16 cellular contexts compared by ENCODE assay signal in the genomic region with DNA sequence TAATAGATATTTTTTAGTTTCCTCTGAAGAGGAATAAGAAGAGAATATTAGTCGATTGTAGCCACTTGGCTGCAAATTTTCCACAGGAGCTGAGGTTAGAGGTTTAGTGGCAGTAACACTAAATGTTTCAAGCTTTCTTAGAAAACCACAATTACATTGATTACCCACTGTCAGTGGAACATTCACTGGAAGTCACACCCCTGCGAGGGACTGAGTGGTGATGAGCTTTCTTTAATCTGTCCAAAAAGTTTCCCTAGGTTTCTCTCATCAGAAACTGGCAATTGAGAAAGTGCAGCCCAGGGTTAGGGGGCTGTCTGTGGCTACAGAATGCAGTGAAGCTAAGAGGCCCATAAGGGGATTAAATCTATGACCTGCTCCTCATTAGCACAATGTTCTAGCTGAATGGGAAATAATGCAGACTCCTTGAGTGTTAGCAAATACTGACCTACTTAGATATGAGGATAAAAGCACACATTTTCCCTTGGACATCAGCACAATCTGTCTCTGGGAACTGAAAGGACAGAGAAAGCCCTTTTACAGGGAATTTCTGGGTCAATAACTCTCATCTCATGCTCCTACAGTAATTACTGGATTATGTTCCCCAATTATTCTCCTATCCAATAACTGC.
DNase-seq lines count a peak whose midpoint lies in the region; ATAC-seq, FAIRE-seq and TF ChIP-seq lines count a peak whose summit lies in the region.
"Had no signal": no experiment of that assay in that cellular context is flagged by ENCODE, and none has a peak within 500 bp of the region (broad histone marks: within the 10 kb centered on the region; RNA-seq: fewer than 3 reads in every experiment).

No MANE protein-coding gene starts in this region.

- H3K36me3 Mint-ChIP-seq in activated naive CD4-positive, alpha-beta T cell treated with anti-CD3 and anti-CD28 coated beads, Interleukin-2, amount 50 U/mL, for 72 hours: peaks cover 12 to 23% of the 10 kb centered on the region in 2 donors
- H3K36me3 Mint-ChIP-seq in activated naive CD4-positive, alpha-beta T cell treated with anti-CD3 and anti-CD28 coated beads for 36 hours (ENCODE audit: low read depth): no peaks in the 10 kb centered on the region
- no peaks in the 10 kb centered on the region for H3K36me3 Mint-ChIP-seq in T-helper 2 cell treated with Interferon-gamma antibody and Interleukin-4, amounts not matched to agents 5 μg/mL and 100 μg/mL, for 36 hours (ENCODE audit: low read depth)
- no peaks in the 10 kb centered on the region for H3K36me3 Mint-ChIP-seq in stimulated activated effector memory CD8-positive, alpha-beta T cell treated with anti-CD3 and anti-CD28 coated beads, Interleukin-12 subunit alpha, Interleukin-12 subunit beta, amount 100 ng/mL, for 72 hours
- H3K36me3 Mint-ChIP-seq: brain had no signal

- peak; percentile 58 to 87 for ATAC-seq in activated naive CD4-positive, alpha-beta T cell treated with anti-CD3 and anti-CD28 coated beads, Interleukin-2, amount 50 U/mL, for 72 hours
- peak; percentile 79 for ATAC-seq in stimulated activated effector memory CD8-positive, alpha-beta T cell treated with anti-CD3 and anti-CD28 coated beads, Interleukin-12 subunit alpha, Interleukin-12 subunit beta, amount 100 ng/mL, for 72 hours
- ATAC-seq: left lung had no signal

- no peak overlapping the region for H3K4me3 ChIP-seq in adipocyte (ENCODE audit: low read length)
- H3K4me3 ChIP-seq: left lung had no signal

- no peaks in the 10 kb centered on the region for H3K36me3 ChIP-seq in adipocyte (ENCODE audit: control insufficient read depth, insufficient read depth, low read length, severe bottlenecking)
- H3K36me3 ChIP-seq: left lung had no signal

- no peak for DNase-seq in activated naive CD4-positive, alpha-beta T cell treated with anti-CD3 and anti-CD28 coated beads, Interleukin-2, amount 50 U/mL, for 72 hours (ENCODE audit: low spot score in 2 of 2)
- DNase-seq in activated naive CD4-positive, alpha-beta T cell treated with anti-CD3 and anti-CD28 coated beads for 36 hours: no peak
- DNase-seq in T-helper 2 cell treated with Interferon-gamma antibody and Interleukin-4, amounts not matched to agents 5 μg/mL and 100 μg/mL, for 36 hours (ENCODE audit: low spot score): peak; percentile 29
- DNase-seq in adipocyte (ENCODE audit: low read depth) (peak; percentile 21), NCI-H748 (lab: John Stamatoyannopoulos, UW; ENCODE audit: unreplicated experiment) (no peak), mucosa of gallbladder (ENCODE audit: low spot score) (no peak), GM12892 (ENCODE audit: insufficient read length) (no peak)
- DNase-seq in stimulated activated effector memory CD8-positive, alpha-beta T cell treated with anti-CD3 and anti-CD28 coated beads, Interleukin-12 subunit alpha, Interleukin-12 subunit beta, amount 100 ng/mL, for 72 hours (ENCODE audit: low spot score in 2 of 2): no peak
- DNase-seq: cortex of kidney, left lung, NCI-H1930, NCI-H526 treated with DMSO at 0.1 percent for 48 hours, small intestine, SW 1271 had no signal

- TF ChIP-seq POLR2A in GM12892 (IDR thresholded peaks at IDR 0.05; ENCODE audit: low read depth, low read length): no peak

- no peaks in the 10 kb centered on the region for H3K9me3 ChIP-seq in adipocyte (ENCODE audit: control insufficient read depth, low read length)
- H3K9me3 ChIP-seq: left lung had no signal

- intact Hi-C loops in activated naive CD4-positive, alpha-beta T cell treated with anti-CD3 and anti-CD28 coated beads for 36 hours (cut with micrococcal nuclease): no loop called here

- peaks cover 6 to 22% of the 10 kb centered on the region in 2 donors for H3K9me3 Mint-ChIP-seq in activated naive CD4-positive, alpha-beta T cell treated with anti-CD3 and anti-CD28 coated beads, Interleukin-2, amount 50 U/mL, for 72 hours
- H3K9me3 Mint-ChIP-seq in activated naive CD4-positive, alpha-beta T cell treated with anti-CD3 and anti-CD28 coated beads for 36 hours: no peaks in the 10 kb centered on the region
- H3K9me3 Mint-ChIP-seq in T-helper 2 cell treated with Interferon-gamma antibody and Interleukin-4, amounts not matched to agents 5 μg/mL and 100 μg/mL, for 36 hours: no peaks in the 10 kb centered on the region
- no peaks in the 10 kb centered on the region for H3K9me3 Mint-ChIP-seq in stimulated activated effector memory CD8-positive, alpha-beta T cell treated with anti-CD3 and anti-CD28 coated beads, Interleukin-12 subunit alpha, Interleukin-12 subunit beta, amount 100 ng/mL, for 72 hours
- H3K9me3 Mint-ChIP-seq: brain had no signal

- CTCF ChIA-PET in activated naive CD4-positive, alpha-beta T cell treated with anti-CD3 and anti-CD28 coated beads for 36 hours (lab: Charles Lee): interaction anchor here (0.9 kb wide), 1 partner anchor 447 kb away, joined by 3 read pairs; no protein-coding TSS in a partner anchor

- H3K4me1 ChIP-seq in adipocyte (ENCODE audit: control insufficient read depth, insufficient read depth, low read length): peaks cover 19% of the 10 kb centered on the region
- H3K4me1 ChIP-seq: left lung had no signal

- H3K9ac ChIP-seq in adipocyte (ENCODE audit: low read length): no peak overlapping the region

- no peak overlapping the region for H3K27ac Mint-ChIP-seq in activated naive CD4-positive, alpha-beta T cell treated with anti-CD3 and anti-CD28 coated beads, Interleukin-2, amount 50 U/mL, for 72 hours
- H3K27ac Mint-ChIP-seq in activated naive CD4-positive, alpha-beta T cell treated with anti-CD3 and anti-CD28 coated beads for 36 hours: no peak overlapping the region
- H3K27ac Mint-ChIP-seq in T-helper 2 cell treated with Interferon-gamma antibody and Interleukin-4, amounts not matched to agents 5 μg/mL and 100 μg/mL, for 36 hours: no peak overlapping the region
- H3K27ac Mint-ChIP-seq in stimulated activated effector memory CD8-positive, alpha-beta T cell treated with anti-CD3 and anti-CD28 coated beads, Interleukin-12 subunit alpha, Interleukin-12 subunit beta, amount 100 ng/mL, for 72 hours: no peak overlapping the region
- H3K27ac Mint-ChIP-seq: brain had no signal

- no peaks in the 10 kb centered on the region for H3K27me3 Mint-ChIP-seq in activated naive CD4-positive, alpha-beta T cell treated with anti-CD3 and anti-CD28 coated beads for 36 hours (ENCODE audit: low read depth)
- no peaks in the 10 kb centered on the region for H3K27me3 Mint-ChIP-seq in T-helper 2 cell treated with Interferon-gamma antibody and Interleukin-4, amounts not matched to agents 5 μg/mL and 100 μg/mL, for 36 hours (ENCODE audit: low read depth)

- H3K27me3 ChIP-seq in adipocyte (replicated peaks; ENCODE audit: control insufficient read depth, insufficient read depth, low read length): no peaks in the 10 kb centered on the region
- H3K27me3 ChIP-seq: left lung had no signal

- no peak overlapping the region for H3K4me3 Mint-ChIP-seq in activated naive CD4-positive, alpha-beta T cell treated with anti-CD3 and anti-CD28 coated beads for 36 hours
- H3K4me3 Mint-ChIP-seq in T-helper 2 cell treated with Interferon-gamma antibody and Interleukin-4, amounts not matched to agents 5 μg/mL and 100 μg/mL, for 36 hours: no peak overlapping the region
- no peak overlapping the region for H3K4me3 Mint-ChIP-seq in stimulated activated effector memory CD8-positive, alpha-beta T cell treated with anti-CD3 and anti-CD28 coated beads, Interleukin-12 subunit alpha, Interleukin-12 subunit beta, amount 100 ng/mL, for 72 hours
- H3K4me3 Mint-ChIP-seq: brain had no signal

- FAIRE-seq in GM12892 (lab: Jason Lieb, UNC): no peak
- FAIRE-seq: frontal cortex, small intestine had no signal

- peaks cover 15% of the 10 kb centered on the region for H3K4me1 Mint-ChIP-seq in activated naive CD4-positive, alpha-beta T cell treated with anti-CD3 and anti-CD28 coated beads for 36 hours (ENCODE audit: low read depth)
- H3K4me1 Mint-ChIP-seq in T-helper 2 cell treated with Interferon-gamma antibody and Interleukin-4, amounts not matched to agents 5 μg/mL and 100 μg/mL, for 36 hours (ENCODE audit: low read depth): peaks cover 6% of the 10 kb centered on the region
- H3K4me1 Mint-ChIP-seq in stimulated activated effector memory CD8-positive, alpha-beta T cell treated with anti-CD3 and anti-CD28 coated beads, Interleukin-12 subunit alpha, Interleukin-12 subunit beta, amount 100 ng/mL, for 72 hours: peaks cover 9% of the 10 kb centered on the region

Comparison
In these comparisons a context has a peak if more than half of its experiments do, and no peak if none do; other contexts are left out.
1. DNase-seq: peak in T-helper 2 cell treated with Interferon-gamma antibody and Interleukin-4, amounts not matched to agents 5 μg/mL and 100 μg/mL, for 36 hours (single experiment) and adipocyte (single experiment); none in activated naive CD4-positive, alpha-beta T cell treated with anti-CD3 and anti-CD28 coated beads, Interleukin-2, amount 50 U/mL, for 72 hours (0 of 2), activated naive CD4-positive, alpha-beta T cell treated with anti-CD3 and anti-CD28 coated beads for 36 hours (single experiment), stimulated activated effector memory CD8-positive, alpha-beta T cell treated with anti-CD3 and anti-CD28 coated beads, Interleukin-12 subunit alpha, Interleukin-12 subunit beta, amount 100 ng/mL, for 72 hours (0 of 2), NCI-H748 (single experiment), mucosa of gallbladder (single experiment) and GM12892 (single experiment).